23 cellular contexts compared by ENCODE assay signal in genomic region chr3:10289077-10289476, GRCh38. TPM values are rescaled to one million over a fixed set of nuclear protein-coding genes. Genes with fewer than 3 reads are reported as not detected.
"Had no signal": no experiment of that assay in that cellular context is flagged by ENCODE, and none has a peak within 500 bp of the region (broad histone marks: within the 10 kb centered on the region; RNA-seq: fewer than 3 reads in every experiment).

No MANE protein-coding gene starts in this region.

- DNase-seq: cortex of kidney; effector CD8-positive, alpha-beta T cell; gastrocnemius medialis; islet precursor cell; mammary epithelial cell; natural killer cell; small intestine; stimulated activated CD4-positive, alpha-beta T cell treated with anti-CD3 and anti-CD28 coated beads, Interleukin-2, amount 100 ng/mL, for 48 hours; stimulated activated CD8-positive, alpha-beta memory T cell treated with anti-CD3 and anti-CD28 coated beads, Interleukin-4, amount 100 ng/mL, for 48 hours; tibial artery had no signal

- H3K9me3 ChIP-seq: esophagus muscularis mucosa, gastrocnemius medialis, right atrium auricular region, tibial artery, upper lobe of left lung, vagina had no signal

- H3K4me3 Mint-ChIP-seq: mesothelial cell of epicardium; natural killer cell; neural crest cell; stimulated activated memory B cell treated with anti-CD40 and anti-IgM and Interleukin-4, amounts not matched to agents 10 μg/mL and 1 μg/mL and 100 μg/mL, for 72 hours; stimulated activated naive CD8-positive, alpha-beta T cell treated with anti-CD3 and anti-CD28 coated beads, Interleukin-15, Interleukin-2, amounts not matched to agents 100 ng/mL and 50 ng/mL, for 24 hours had no signal

- H3K9me3 Mint-ChIP-seq: mesothelial cell of epicardium; natural killer cell; neural crest cell; stimulated activated memory B cell treated with anti-CD40 and anti-IgM and Interleukin-4, amounts not matched to agents 10 μg/mL and 1 μg/mL and 100 μg/mL, for 72 hours; stimulated activated naive CD8-positive, alpha-beta T cell treated with anti-CD3 and anti-CD28 coated beads, Interleukin-15, Interleukin-2, amounts not matched to agents 100 ng/mL and 50 ng/mL, for 24 hours had no signal

- ATAC-seq: gastrocnemius medialis; left lobe of liver; natural killer cell; stimulated activated memory B cell treated with anti-CD40 and anti-IgM and Interleukin-4, amounts not matched to agents 10 μg/mL and 1 μg/mL and 100 μg/mL, for 72 hours had no signal

- H3K36me3 Mint-ChIP-seq: mesothelial cell of epicardium, natural killer cell had no signal

- H3K27me3 Mint-ChIP-seq: stimulated activated memory B cell treated with anti-CD40 and anti-IgM and Interleukin-4, amounts not matched to agents 10 μg/mL and 1 μg/mL and 100 μg/mL, for 72 hours; stimulated activated naive CD8-positive, alpha-beta T cell treated with anti-CD3 and anti-CD28 coated beads, Interleukin-15, Interleukin-2, amounts not matched to agents 100 ng/mL and 50 ng/mL, for 24 hours had no signal

- H3K4me1 Mint-ChIP-seq: mesothelial cell of epicardium, neural crest cell had no signal

- H3K27ac Mint-ChIP-seq: mesothelial cell of epicardium; natural killer cell; stimulated activated memory B cell treated with anti-CD40 and anti-IgM and Interleukin-4, amounts not matched to agents 10 μg/mL and 1 μg/mL and 100 μg/mL, for 72 hours; stimulated activated naive CD8-positive, alpha-beta T cell treated with anti-CD3 and anti-CD28 coated beads, Interleukin-15, Interleukin-2, amounts not matched to agents 100 ng/mL and 50 ng/mL, for 24 hours had no signal

RNA-seq across cellular contexts. Expression of gene GHRL, which starts 3.7 kb away (rescaled TPM):
- total RNA-seq: fibroblast of villous mesenchyme, gastrocnemius medialis, lower leg skin, myocyte, pulmonary artery endothelial cell, right atrium auricular region, vagina had no signal
